ENCODE assay signal across 9 cellular contexts in genomic region chr12:115354476-115354890, GRCh38.
A peak's percentile ranks its signal among the peaks of the same experiment; 100 is the strongest.
DNase-seq lines count a peak whose midpoint lies in the region; ATAC-seq, FAIRE-seq and TF ChIP-seq lines count a peak whose summit lies in the region.
"Had no signal": no experiment of that assay in that cellular context is flagged by ENCODE, and none has a peak within 500 bp of the region (broad histone marks: within the 10 kb centered on the region; RNA-seq: fewer than 3 reads in every experiment).

No MANE protein-coding gene starts in this region.

- FAIRE-seq in A549 (lab: Jason Lieb, UNC) (no peak), GM12878 (lab: Jason Lieb, UNC) (peak; percentile 35)

- no peak for TF ChIP-seq RAD21 in A549 (conservative IDR thresholded peaks at IDR 0.05 in 1 of 2, IDR thresholded peaks at IDR 0.05 in 1 of 2)
- TF ChIP-seq RAD21 in GM12878 (IDR thresholded peaks at IDR 0.05; ENCODE audit: insufficient read depth, low read depth, low read length): no peak

- RAD21 ChIA-PET in GM12878 (lab: Charles Lee; ENCODE audit: unreplicated experiment): no interaction called here

- H3K27ac ChIP-seq in A549: peak overlapping the region; percentile 87 to 91
- H3K27ac ChIP-seq in GM12878 (ENCODE audit: control insufficient read depth, insufficient read depth): peak overlapping the region; percentile 74
- H3K27ac ChIP-seq in muscle layer of colon (ENCODE audit: low read depth, low read length): peak overlapping the region; percentile 16

- TF ChIP-seq CTCF in A549 (IDR thresholded peaks at IDR 0.05) (no peak), GM12878 (IDR thresholded peaks at IDR 0.05 in 2 of 3, conservative IDR thresholded peaks at IDR 0.05 in 1 of 3; ENCODE audit: control insufficient read depth in 2 of 3, extremely low read depth in 1 of 3, insufficient read depth in 1 of 3, low read depth in 3 of 3, low read length in 3 of 3) (no peak)

- DNase-seq in A549 (ENCODE audit: low read depth in 1 of 2, low spot score in 1 of 2) (no peak), GM12878 (ENCODE audit: low read depth, low spot score) (peak; percentile 21), NCI-H524 treated with DMSO at 0.1 percent for 48 hours (lab: John Stamatoyannopoulos, UW) (no peak), cortex of kidney (lab: John Stamatoyannopoulos, UW) (no peak), NCI-H128 (lab: John Stamatoyannopoulos, UW; ENCODE audit: unreplicated experiment) (no peak)
- DNase-seq in activated CD4-positive, alpha-beta T cell treated with anti-CD3 and anti-CD28 coated beads, Interleukin-2, amount 50 U/mL, for 1 hour: no peak
- DNase-seq: naive B cell had no signal

- no peaks in the 10 kb centered on the region for H3K79me2 ChIP-seq in GM12878 (ENCODE audit: control insufficient read depth, insufficient read depth, low read length)

- peak overlapping the region; percentile 95 for H2AFZ ChIP-seq in GM12878 (ENCODE audit: control insufficient read depth, low read depth, low read length)

- H3K9me3 ChIP-seq in A549 (no peaks in the 10 kb centered on the region), GM12878 (replicated peaks; ENCODE audit: control insufficient read depth, insufficient read depth, low read length) (no peaks in the 10 kb centered on the region; the same call in 2 of the 3 replicates), muscle layer of colon (ENCODE audit: low read length) (no peaks in the 10 kb centered on the region)

- H3K4me1 ChIP-seq in A549: peaks cover 13% of the 10 kb centered on the region
- peaks cover 3% of the 10 kb centered on the region; the same call in 1 of the 2 replicates for H3K4me1 ChIP-seq in GM12878 (ENCODE audit: control insufficient read depth, insufficient read depth, low read length)
- H3K4me1 ChIP-seq in muscle layer of colon (ENCODE audit: insufficient read depth, low read length): peaks cover 8% of the 10 kb centered on the region

- H3K4me3 ChIP-seq in A549 (peak overlapping the region; percentile 38), GM12878 (peak overlapping the region; percentile 60), muscle layer of colon (ENCODE audit: low read depth in 1 of 2, low read length in 2 of 2) (peak overlapping the region in 1 of 2 donors; percentile 60)

- no TSS peak for BruUV-seq in GM12878 (replicated peaks; lab: Mats Ljungman, UMichigan)

- H3K9ac ChIP-seq in GM12878 (ENCODE audit: control insufficient read depth, insufficient read depth, low read length) (peak overlapping the region; percentile 58; the same call in 1 of the 2 replicates), muscle layer of colon (ENCODE audit: low read length) (no peak overlapping the region)

- intact Hi-C loops in GM12878 (cut with micrococcal nuclease; ENCODE audit: unreplicated experiment): no loop called here

- WGBS in A549 (ENCODE audit: missing lambda C conversion rate): 40% methylated on average over 1 of the region's 1 CpG
- 60% methylated on average over 1 of the region's 1 CpG for WGBS in GM12878 (ENCODE audit: insufficient coverage, insufficient replicate concordance, low lambda C conversion rate, missing lambda C conversion rate)

- TF ChIP-seq EP300 in A549 (IDR thresholded peaks at IDR 0.05): no peak
- no peak for TF ChIP-seq EP300 in GM12878 (IDR thresholded peaks at IDR 0.05; ENCODE audit: borderline replicate concordance in 1 of 2, control insufficient read depth in 1 of 2, low read depth in 2 of 2, low read length in 2 of 2)

- SMC1A ChIA-PET in GM12878 (lab: Charles Lee; ENCODE audit: uncharacterized antibody, unreplicated experiment): interaction anchor here (0.6 to 1.9 kb wide), 9 partner anchors 10 to 113 kb away, joined by 3 to 5 read pairs (median 4); no protein-coding TSS in a partner anchor

- H4K20me1 ChIP-seq in GM12878 (ENCODE audit: control insufficient read depth, insufficient read depth): no peaks in the 10 kb centered on the region

- H3K4me2 ChIP-seq in A549 (peak overlapping the region; percentile 85), GM12878 (ENCODE audit: control insufficient read depth, insufficient read depth) (peak overlapping the region; percentile 69)

- CTCF ChIA-PET in A549 (lab: Yijun Ruan, JAX) (interaction anchor here (0.8 to 1.2 kb wide), 4 partner anchors 36 to 687 kb away, joined by 3 read pairs; no protein-coding TSS in a partner anchor), GM12878 (lab: Yijun Ruan, JAX) (interaction anchor here (0.7 to 0.8 kb wide), 2 partner anchors 11 to 28 kb away, joined by 3 read pairs; no protein-coding TSS in a partner anchor)

- H3K36me3 ChIP-seq in GM12878 (ENCODE audit: control insufficient read depth in 2 of 2, insufficient read depth in 2 of 2, low read length in 1 of 2): no peaks in the 10 kb centered on the region
- H3K36me3 ChIP-seq in muscle layer of colon (ENCODE audit: insufficient read depth, low read length): no peaks in the 10 kb centered on the region

- H3K27me3 ChIP-seq in GM12878 (replicated peaks in 1 of 2; ENCODE audit: control insufficient read depth in 2 of 2, insufficient read depth in 2 of 2, low read length in 1 of 2) (no peaks in the 10 kb centered on the region), muscle layer of colon (ENCODE audit: control insufficient read depth in 1 of 2, insufficient read depth in 2 of 2, low read length in 2 of 2) (no peaks in the 10 kb centered on the region)

- TF ChIP-seq POLR2A in A549 (IDR thresholded peaks at IDR 0.05; ENCODE audit: low read length) (no peak), GM12878 (IDR thresholded peaks at IDR 0.05; ENCODE audit: low read depth, low read length) (peak; percentile 37; the same call in 1 of the 2 replicates)

- in situ Hi-C loops in GM12878 (cut with MboI): no loop called here

- POLR2A ChIA-PET in A549 (lab: Yijun Ruan, JAX) (interaction anchor here (0.8 to 2.2 kb wide), 4 partner anchors 13 to 671 kb away, joined by 3 to 21 read pairs (median 6); partner anchors contain the start of gene TBX3), GM12878 (lab: Charles Lee) (interaction anchor here (0.7 kb wide), 1 partner anchor 9 kb away, joined by 3 read pairs; no protein-coding TSS in a partner anchor)

- ATAC-seq in A549: peak; percentile 35 to 54; a peak in 4 of 6 replicates
- peak; percentile 60 for ATAC-seq in GM21786 (IDR thresholded peaks at IDR 0.05; ENCODE audit: unreplicated experiment)
- ATAC-seq in GM12878: peak; percentile 79

TF ChIP-seq in A549, 52 proteins besides CTCF, POLR2A, EP300 and RAD21 (continues in another document):
- TF ChIP-seq HOXB5 (CRISPR knock-in tag; IDR thresholded peaks at IDR 0.05): no peak
- TF ChIP-seq MAFK (IDR thresholded peaks at IDR 0.05; ENCODE audit: partially characterized antibody): no peak
- TF ChIP-seq, protein P1, sequence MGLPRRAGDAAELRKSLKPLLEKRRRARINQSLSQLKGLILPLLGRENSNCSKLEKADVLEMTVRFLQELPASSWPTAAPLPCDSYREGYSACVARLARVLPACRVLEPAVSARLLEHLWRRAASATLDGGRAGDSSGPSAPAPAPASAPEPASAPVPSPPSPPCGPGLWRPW (IDR thresholded peaks at IDR 0.05): no peak
- TF ChIP-seq EHMT2 (IDR thresholded peaks at IDR 0.05; ENCODE audit: low read depth): no peak
- TF ChIP-seq, protein P2, sequence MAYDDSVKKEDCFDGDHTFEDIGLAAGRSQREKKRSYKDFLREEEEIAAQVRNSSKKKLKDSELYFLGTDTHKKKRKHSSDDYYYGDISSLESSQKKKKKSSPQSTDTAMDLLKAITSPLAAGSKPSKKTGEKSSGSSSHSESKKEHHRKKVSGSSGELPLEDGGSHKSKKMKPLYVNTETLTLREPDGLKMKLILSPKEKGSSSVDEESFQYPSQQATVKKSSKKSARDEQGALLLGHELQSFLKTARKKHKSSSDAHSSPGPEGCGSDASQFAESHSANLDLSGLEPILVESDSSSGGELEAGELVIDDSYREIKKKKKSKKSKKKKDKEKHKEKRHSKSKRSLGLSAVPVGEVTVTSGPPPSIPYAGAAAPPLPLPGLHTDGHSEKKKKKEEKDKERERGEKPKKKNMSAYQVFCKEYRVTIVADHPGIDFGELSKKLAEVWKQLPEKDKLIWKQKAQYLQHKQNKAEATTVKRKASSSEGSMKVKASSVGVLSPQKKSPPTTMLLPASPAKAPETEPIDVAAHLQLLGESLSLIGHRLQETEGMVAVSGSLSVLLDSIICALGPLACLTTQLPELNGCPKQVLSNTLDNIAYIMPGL (CRISPR knock-in tag; IDR thresholded peaks at IDR 0.05; ENCODE audit: borderline replicate concordance): no peak
- TF ChIP-seq BHLHE40 (IDR thresholded peaks at IDR 0.05; ENCODE audit: low read depth, low read length): no peak
- TF ChIP-seq SREBF2 (IDR thresholded peaks at IDR 0.05): no peak
- TF ChIP-seq ZC3H11A (IDR thresholded peaks at IDR 0.05): no peak
- no peak for TF ChIP-seq NR3C1 (IDR thresholded peaks at IDR 0.05)
- no peak for TF ChIP-seq SMC3 (IDR thresholded peaks at IDR 0.05)
- no peak for TF ChIP-seq RARB (CRISPR knock-in tag; IDR thresholded peaks at IDR 0.05)

TF ChIP-seq in GM12878, 131 proteins besides CTCF, POLR2A, EP300 and RAD21 (continues in another document):
- peak; percentile 25; the same call in 1 of the 2 replicates for TF ChIP-seq PKNOX1 (IDR thresholded peaks at IDR 0.05)
- TF ChIP-seq TARDBP (IDR thresholded peaks at IDR 0.05; ENCODE audit: borderline replicate concordance): no peak
- no peak for TF ChIP-seq ZNF274 (IDR thresholded peaks at IDR 0.05; ENCODE audit: insufficient read depth, insufficient read length)
- TF ChIP-seq SKIL (IDR thresholded peaks at IDR 0.05; ENCODE audit: low read depth, poor library complexity, severe bottlenecking): no peak

Comparison
In these comparisons a context has a peak if more than half of its experiments do, and no peak if none do; other contexts are left out.
1. H3K27ac ChIP-seq: peak in every context shown above with its lines; median percentile 89 in A549; 74 in GM12878; 16 in muscle layer of colon.
2. Of the 24 proteins assayed by ChIP-seq in both GM12878 and A549: peak only in GM12878: POLR2A; only in A549: none; in both: none; in neither: 23.